ENCODE assay signal across 7 cellular contexts in the genomic region with DNA sequence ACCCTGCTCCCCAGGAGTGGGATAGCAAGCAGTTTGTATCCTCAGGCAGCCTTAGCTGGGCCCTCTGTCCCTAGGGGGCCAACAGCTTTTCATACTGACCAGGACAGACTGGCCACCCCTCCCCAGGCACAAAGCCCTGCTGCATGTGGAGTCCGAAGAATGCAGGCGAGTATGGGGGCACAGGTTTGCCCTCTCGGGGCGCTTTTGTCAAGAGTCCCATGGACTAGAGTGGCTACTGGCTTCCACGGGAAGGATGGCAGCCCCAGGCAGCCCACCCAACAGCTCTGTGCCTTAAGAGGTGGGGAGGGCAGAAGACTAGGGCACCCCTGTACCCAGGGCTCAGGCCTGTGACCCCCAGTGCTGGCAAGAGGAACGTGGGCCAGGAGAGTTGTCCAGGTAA. TPM values are rescaled to one million over a fixed set of nuclear protein-coding genes. Genes with fewer than 3 reads are reported as not detected.
"Had no signal": no experiment of that assay in that cellular context is flagged by ENCODE, and none has a peak within 500 bp of the region (broad histone marks: within the 10 kb centered on the region; RNA-seq: fewer than 3 reads in every experiment).

No MANE protein-coding gene starts in this region.

- H3K4me3 ChIP-seq: GM23338 had no signal

- H3K27ac ChIP-seq: HL-60 had no signal

- H3K9me3 Mint-ChIP-seq: GM23338, H9, IgD-negative memory B cell had no signal

- DNase-seq: H9, HCEC 1CT had no signal

- H3K27ac Mint-ChIP-seq: GM23338, IgD-negative memory B cell had no signal

- H3K4me3 Mint-ChIP-seq: GM23338, H9, IgD-negative memory B cell had no signal

- ATAC-seq: GM23338, HepG2 had no signal

- H3K36me3 Mint-ChIP-seq: IgD-negative memory B cell had no signal

- H3K27me3 Mint-ChIP-seq: IgD-negative memory B cell had no signal

- H3K4me1 Mint-ChIP-seq: IgD-negative memory B cell had no signal

RNA-seq across cellular contexts. Expression of gene CXCL12, which starts 10.7 kb away (rescaled TPM):
- total RNA-seq: HepG2, HT1080 had no signal
- polyA plus RNA-seq: HepG2, IgD-negative memory B cell had no signal
